In genomic region chr13:97945792-97946419, GRCh38 we compare ENCODE assay signal across 23 cellular contexts. TPM values are rescaled to one million over a fixed set of nuclear protein-coding genes. Genes with fewer than 3 reads are reported as not detected.
DNase-seq lines count a peak whose midpoint lies in the region; ATAC-seq, FAIRE-seq and TF ChIP-seq lines count a peak whose summit lies in the region.
"Had no signal": no experiment of that assay in that cellular context is flagged by ENCODE, and none has a peak within 500 bp of the region (broad histone marks: within the 10 kb centered on the region; RNA-seq: fewer than 3 reads in every experiment).

No MANE protein-coding gene starts in this region.

- H3K4me1 ChIP-seq in breast epithelium (no peaks in the 10 kb centered on the region), Karpas-422 (ENCODE audit: low read length) (peaks cover 18% of the 10 kb centered on the region), right atrium auricular region (no peaks in the 10 kb centered on the region)
- H3K4me1 ChIP-seq: esophagus squamous epithelium, upper lobe of right lung had no signal

- H3K9me3 ChIP-seq in breast epithelium (no peaks in the 10 kb centered on the region), Karpas-422 (ENCODE audit: low read length) (no peaks in the 10 kb centered on the region), right atrium auricular region (no peaks in the 10 kb centered on the region)
- H3K9me3 ChIP-seq: esophagus squamous epithelium, mucosa of descending colon, upper lobe of right lung had no signal

- no peaks in the 10 kb centered on the region for H4K20me1 ChIP-seq in Karpas-422 (ENCODE audit: insufficient read depth, low read depth, low read length)

- ATAC-seq in stimulated activated naive CD8-positive, alpha-beta T cell treated with anti-CD3 and anti-CD28 coated beads, Interleukin-15, amount 100 ng/mL, for 72 hours, result peak; percentile 83
- ATAC-seq in HG02798 (IDR thresholded peaks at IDR 0.05; ENCODE audit: poor library complexity, unreplicated experiment), result no peak
- ATAC-seq: mucosa of descending colon, T-helper 17 cell, upper lobe of right lung had no signal

- no peaks in the 10 kb centered on the region for H3K27me3 ChIP-seq in breast epithelium
- no peaks in the 10 kb centered on the region for H3K27me3 ChIP-seq in Karpas-422 (ENCODE audit: low read length)
- H3K27me3 ChIP-seq in bronchial epithelial cell (ENCODE audit: control insufficient read depth, insufficient read depth, low read length), result no peaks in the 10 kb centered on the region
- H3K27me3 ChIP-seq in dorsolateral prefrontal cortex, result no peaks in the 10 kb centered on the region
- H3K27me3 ChIP-seq in right atrium auricular region, result no peaks in the 10 kb centered on the region
- H3K27me3 ChIP-seq: esophagus squamous epithelium, upper lobe of right lung had no signal

- H3K79me2 ChIP-seq in Karpas-422 (ENCODE audit: low read length), result no peaks in the 10 kb centered on the region

- intact Hi-C loops in MCF 10A (cut with micrococcal nuclease) (loop anchor here (2.0 to 10.0 kb wide), 2 partner anchors 31 to 71 kb away; no protein-coding TSS in a partner anchor), breast epithelium (cut with DNase I; ENCODE audit: low total_unique reads) (no loop called here), dorsolateral prefrontal cortex (cut with DNase I) (no loop called here)

- no peak for TF ChIP-seq POLR2A in breast epithelium (IDR thresholded peaks at IDR 0.05)

- peak overlapping the region; percentile 67 for H3K27ac Mint-ChIP-seq in MCF 10A (ENCODE audit: low read depth, unreplicated experiment)
- no peak overlapping the region for H3K27ac Mint-ChIP-seq in stimulated activated naive CD8-positive, alpha-beta T cell treated with anti-CD3 and anti-CD28 coated beads, Interleukin-15, amount 100 ng/mL, for 72 hours
- H3K27ac Mint-ChIP-seq: H9, T-helper 17 cell had no signal

- no peak overlapping the region for H3K4me3 Mint-ChIP-seq in MCF 10A (ENCODE audit: unreplicated experiment)
- H3K4me3 Mint-ChIP-seq in stimulated activated naive CD8-positive, alpha-beta T cell treated with anti-CD3 and anti-CD28 coated beads, Interleukin-15, amount 100 ng/mL, for 72 hours, result no peak overlapping the region
- H3K4me3 Mint-ChIP-seq: H9, T-helper 17 cell had no signal

- H3K36me3 Mint-ChIP-seq in MCF 10A (ENCODE audit: insufficient read depth, unreplicated experiment), result no peaks in the 10 kb centered on the region

- DNase-seq in MCF 10A (ENCODE audit: unreplicated experiment) (peak; percentile 25), breast epithelium (ENCODE audit: low spot score in 2 of 2) (no peak), Karpas-422 (peak; percentile 67), bronchial epithelial cell (ENCODE audit: low read depth) (peak; percentile 40), dorsolateral prefrontal cortex (no peak), right atrium auricular region (ENCODE audit: low spot score) (no peak)
- DNase-seq in stimulated activated naive CD8-positive, alpha-beta T cell treated with anti-CD3 and anti-CD28 coated beads, Interleukin-15, amount 100 ng/mL, for 72 hours, result peak in 1 of 2 donors; percentile 16
- DNase-seq: activated CD4-positive, alpha-beta T cell treated with anti-CD3 and anti-CD28 coated beads for 1 hour; activated T-cell treated with anti-CD3 and anti-CD28 coated beads, Interleukin-2, amount 50 U/mL, for 48 hours; amygdala; cortex of kidney; esophagus squamous epithelium; H9; hypothalamus; mucosa of descending colon; NCI-H1930; NCI-H526 treated with DMSO at 0.1 percent for 48 hours; nucleus accumbens; RPMI8226; stimulated activated CD4-positive, alpha-beta T cell treated with anti-CD3 and anti-CD28 coated beads, Interleukin-4, amount 100 ng/mL, for 24 hours; T-helper 17 cell; upper lobe of right lung had no signal

- H3K4me2 ChIP-seq in Karpas-422 (ENCODE audit: low read depth, low read length, poor library complexity, severe bottlenecking), result peak overlapping the region; percentile 18

- CTCF ChIA-PET in MCF 10A (lab: Yijun Ruan, JAX), result interaction anchor here (0.7 kb wide), 1 partner anchor 1437 kb away, joined by 5 read pairs; no protein-coding TSS in a partner anchor

- H3K9me2 ChIP-seq in Karpas-422 (replicated peaks; ENCODE audit: insufficient read depth, low read length), result no peaks in the 10 kb centered on the region

- H3K27me3 Mint-ChIP-seq in MCF 10A (ENCODE audit: insufficient read depth, unreplicated experiment), result no peaks in the 10 kb centered on the region
- no peaks in the 10 kb centered on the region for H3K27me3 Mint-ChIP-seq in stimulated activated naive CD8-positive, alpha-beta T cell treated with anti-CD3 and anti-CD28 coated beads, Interleukin-15, amount 100 ng/mL, for 72 hours

- no peak overlapping the region for H3K9ac ChIP-seq in Karpas-422 (ENCODE audit: low read length)

- FAIRE-seq in bronchial epithelial cell (lab: Jason Lieb, UNC), result no peak

- H3K4me1 Mint-ChIP-seq in MCF 10A (ENCODE audit: insufficient read depth, unreplicated experiment), result peaks cover 15% of the 10 kb centered on the region
- no peaks in the 10 kb centered on the region for H3K4me1 Mint-ChIP-seq in stimulated activated naive CD8-positive, alpha-beta T cell treated with anti-CD3 and anti-CD28 coated beads, Interleukin-15, amount 100 ng/mL, for 72 hours
- H3K4me1 Mint-ChIP-seq: H9, T-helper 17 cell had no signal

- BruUV-seq in MCF 10A (replicated peaks; lab: Mats Ljungman, UMichigan), result no TSS peak

- no peak overlapping the region for H2AFZ ChIP-seq in Karpas-422 (ENCODE audit: low read length)

- H3K36me3 ChIP-seq in breast epithelium (no peaks in the 10 kb centered on the region), Karpas-422 (ENCODE audit: insufficient read depth, low read length) (no peaks in the 10 kb centered on the region), bronchial epithelial cell (ENCODE audit: control insufficient read depth, insufficient read depth, low read length) (no peaks in the 10 kb centered on the region), right atrium auricular region (no peaks in the 10 kb centered on the region)
- H3K36me3 ChIP-seq: esophagus squamous epithelium, upper lobe of right lung had no signal

- TF ChIP-seq CTCF in MCF 10A (IDR thresholded peaks at IDR 0.05; ENCODE audit: unreplicated experiment), result no peak
- no peak for TF ChIP-seq CTCF in breast epithelium (IDR thresholded peaks at IDR 0.05)
- no peak for TF ChIP-seq CTCF in bronchial epithelial cell (IDR thresholded peaks at IDR 0.05; ENCODE audit: insufficient read depth, low read length, severe bottlenecking)
- no peak for TF ChIP-seq CTCF in dorsolateral prefrontal cortex (IDR thresholded peaks at IDR 0.05 in 54 of 56, conservative IDR thresholded peaks at IDR 0.05 in 2 of 56; ENCODE audit: low read depth in 1 of 56, partially characterized antibody in 56 of 56)
- no peak for TF ChIP-seq CTCF in right atrium auricular region (IDR thresholded peaks at IDR 0.05)

- H3K27ac ChIP-seq in breast epithelium (no peak overlapping the region), Karpas-422 (ENCODE audit: low read length) (no peak overlapping the region), dorsolateral prefrontal cortex (no peak overlapping the region), right atrium auricular region (no peak overlapping the region)
- H3K27ac ChIP-seq: esophagus squamous epithelium, upper lobe of right lung had no signal

- no peak overlapping the region for H3K4me3 ChIP-seq in breast epithelium
- H3K4me3 ChIP-seq in Karpas-422 (ENCODE audit: low read length), result no peak overlapping the region
- H3K4me3 ChIP-seq in bronchial epithelial cell (ENCODE audit: low read depth, low read length), result no peak overlapping the region
- H3K4me3 ChIP-seq in dorsolateral prefrontal cortex, result no peak overlapping the region
- no peak overlapping the region for H3K4me3 ChIP-seq in right atrium auricular region
- H3K4me3 ChIP-seq: esophagus squamous epithelium, mucosa of descending colon, upper lobe of right lung had no signal

- POLR2A ChIA-PET in MCF 10A (lab: Yijun Ruan, JAX), result no interaction called here

- peaks cover 7% of the 10 kb centered on the region for H3K9me3 Mint-ChIP-seq in MCF 10A (ENCODE audit: unreplicated experiment)
- H3K9me3 Mint-ChIP-seq in stimulated activated naive CD8-positive, alpha-beta T cell treated with anti-CD3 and anti-CD28 coated beads, Interleukin-15, amount 100 ng/mL, for 72 hours, result peaks cover 0 to 5% of the 10 kb centered on the region in 2 donors

RNA-seq across cellular contexts. Expression of gene IPO5, which starts 7.6 kb away (rescaled TPM):
- total RNA-seq in MCF 10A (2022), result 152 and 200 TPM in 2 replicates
- 100 to 1,000 TPM in 2 of 3 donors, 10 to 100 TPM in 1; 97.6 to 157 (median 137) TPM for total RNA-seq in breast epithelium
- 61.8 and 114 TPM in 2 replicates for total RNA-seq in Karpas-422 (2014; rRNA removed; shearing (Covaris generic); ENCODE audit: low replicate concordance)
- 96.3 and 112 TPM in 2 replicates for total RNA-seq in bronchial epithelial cell
- 100 to 1,000 TPM; 104 to 200 (median 141) TPM for total RNA-seq in dorsolateral prefrontal cortex
- 10 to 100 TPM; 58.2 to 87.4 TPM for total RNA-seq in right atrium auricular region

Comparison
In these comparisons a context has a peak if more than half of its experiments do, and no peak if none do; other contexts are left out.
1. DNase-seq: peak in MCF 10A (single experiment), Karpas-422 (single experiment) and bronchial epithelial cell (single experiment); none in breast epithelium (0 of 2), dorsolateral prefrontal cortex (0 of 10) and right atrium auricular region (single experiment).